20 cellular contexts compared by ENCODE assay signal in genomic region chr5:37814699-37815098, GRCh38. TPM values are rescaled to one million over a fixed set of nuclear protein-coding genes. Genes with fewer than 3 reads are reported as not detected.
DNase-seq lines count a peak whose midpoint lies in the region; ATAC-seq and TF ChIP-seq lines count a peak whose summit lies in the region.
"Had no signal": no experiment of that assay in that cellular context is flagged by ENCODE, and none has a peak within 500 bp of the region (broad histone marks: within the 10 kb centered on the region; RNA-seq: fewer than 3 reads in every experiment).

No MANE protein-coding gene starts in this region.

- POLR2A ChIA-PET in OCI-LY7 (lab: Charles Lee) = no interaction called here

- no peak overlapping the region for H3K4me3 ChIP-seq in SJCRH30
- H3K4me3 ChIP-seq in OCI-LY7 (ENCODE audit: low read depth, low read length, poor library complexity, severe bottlenecking) = no peak overlapping the region
- H3K4me3 ChIP-seq: K562, uterus had no signal

- H3K36me3 ChIP-seq in SJCRH30 (peaks cover 42% of the 10 kb centered on the region), OCI-LY7 (ENCODE audit: insufficient read depth, low read length) (no peaks in the 10 kb centered on the region)
- H3K36me3 ChIP-seq: uterus had no signal

- H3K9me3 ChIP-seq in SJCRH30 (replicated peaks) (no peaks in the 10 kb centered on the region), OCI-LY7 (ENCODE audit: low read length) (no peaks in the 10 kb centered on the region)
- H3K9me3 ChIP-seq: uterus had no signal

- H3K4me2 ChIP-seq in OCI-LY7 (ENCODE audit: low read length) = no peak overlapping the region

- H3K4me1 ChIP-seq in SJCRH30 (peaks cover 36% of the 10 kb centered on the region), OCI-LY7 (ENCODE audit: insufficient read depth, low read length, poor library complexity, severe bottlenecking) (no peaks in the 10 kb centered on the region)
- H3K4me1 ChIP-seq: uterus had no signal

- DNase-seq in ELR (ENCODE audit: low read depth) = peak; percentile 99
- peak; percentile 87 to 90 for DNase-seq in SJCRH30
- peak; percentile 98 for DNase-seq in glomerular visceral epithelial cell (ENCODE audit: extremely low spot score)
- no peak for DNase-seq in GDM1 (lab: John Stamatoyannopoulos, UW)
- no peak for DNase-seq in head of caudate nucleus
- no peak for DNase-seq in activated gamma-delta T cell (lab: John Stamatoyannopoulos, UW)
- no peak for DNase-seq in OCI-LY7 (ENCODE audit: low spot score)
- DNase-seq: activated CD4-positive, alpha-beta memory T cell treated with anti-CD3 and anti-CD28 coated beads, Interleukin-2, amount 10 ng/mL, durations not matched to agents 7 days and 5 days; DMS53; endodermal cell; H9; naive thymus-derived CD4-positive, alpha-beta T cell; NCI-H1417 treated with DMSO at 0.1 percent for 48 hours; NCI-H446 treated with DMSO at 0.1 percent for 48 hours; stimulated activated naive CD4-positive, alpha-beta T cell; uterus had no signal

- no peaks in the 10 kb centered on the region for H3K79me2 ChIP-seq in OCI-LY7 (ENCODE audit: insufficient read depth, low read depth, low read length)

- CTCF ChIA-PET in OCI-LY7 (lab: Charles Lee; ENCODE audit: unreplicated experiment) = no interaction called here

- no peaks in the 10 kb centered on the region for H3K9me2 ChIP-seq in OCI-LY7 (ENCODE audit: insufficient read depth, low read length)

- TF ChIP-seq CTCF in OCI-LY7 (conservative IDR thresholded peaks at IDR 0.05; ENCODE audit: low read length) = no peak

- BruUV-seq in OCI-LY7 (replicated peaks; lab: Mats Ljungman, UMichigan) = no TSS peak

- no peaks in the 10 kb centered on the region for H4K20me1 ChIP-seq in OCI-LY7 (ENCODE audit: insufficient read depth, low read length)

- H2AFZ ChIP-seq in OCI-LY7 (ENCODE audit: low read length) = no peak overlapping the region

- ATAC-seq in HG03095 (IDR thresholded peaks at IDR 0.05; ENCODE audit: unreplicated experiment) = peak; percentile 68
- ATAC-seq: K562; naive thymus-derived CD4-positive, alpha-beta T cell; sciatic nerve had no signal

- no peaks in the 10 kb centered on the region for H3K27me3 ChIP-seq in SJCRH30
- H3K27me3 ChIP-seq: uterus had no signal

- H3K27ac ChIP-seq in SJCRH30 = peak overlapping the region; percentile 24; the same call in 1 of the 2 replicates
- no peak overlapping the region for H3K27ac ChIP-seq in OCI-LY7 (ENCODE audit: low read depth, low read length, poor library complexity, severe bottlenecking)
- H3K27ac ChIP-seq: uterus had no signal

- intact Hi-C loops in head of caudate nucleus (cut with DNase I) (loop anchor here (5.0 kb wide), 1 partner anchor 42 kb away; no protein-coding TSS in a partner anchor), OCI-LY7 (cut with micrococcal nuclease; ENCODE audit: unreplicated experiment) (no loop called here)

RNA-seq across cellular contexts. Expression of gene GDNF, which starts 25.1 kb away (rescaled TPM):
- total RNA-seq in SJCRH30 (2014; rRNA removed; shearing (Covaris generic)) = 5.9 and 9.4 TPM in 2 replicates
- 0.03 TPM in 1 of 2 replicates, not detected in the other for total RNA-seq in OCI-LY7 (2014; rRNA removed; shearing (Covaris generic))
- not detected in 2 replicates for total RNA-seq in OCI-LY7 (2022)
- total RNA-seq: activated CD4-positive, alpha-beta memory T cell treated with anti-CD3 and anti-CD28 coated beads, Interleukin-2, amount 10 ng/mL, durations not matched to agents 7 days and 5 days; glomerular endothelial cell; H9; K562; naive thymus-derived CD4-positive, alpha-beta T cell; sciatic nerve had no signal

Comparison
In these comparisons a context has a peak if more than half of its experiments do, and no peak if none do; other contexts are left out.
1. DNase-seq: peak in ELR (single experiment), SJCRH30 (2 of 2) and glomerular visceral epithelial cell (single experiment); none in GDM1 (single experiment), head of caudate nucleus (0 of 42), activated gamma-delta T cell (single experiment) and OCI-LY7 (single experiment).